ENCODE assay signal across 1 cellular context in genomic region chr5:116038817-116039216, GRCh38.
TF ChIP-seq lines count a peak whose summit lies in the region.

No MANE protein-coding gene starts in this region.

TF ChIP-seq in HEK293, 187 proteins besides CTCF, POLR2A, EP300 and RAD21 (continued from another document):
- TF ChIP-seq ZBTB44 (tag by site-specific recombination; IDR thresholded peaks at IDR 0.05) (no peak), MZF1 (tag by site-specific recombination; IDR thresholded peaks at IDR 0.05; ENCODE audit: borderline replicate concordance) (no peak), ZFHX2 (tag by site-specific recombination; conservative IDR thresholded peaks at IDR 0.05) (no peak)
